In the genomic region with DNA sequence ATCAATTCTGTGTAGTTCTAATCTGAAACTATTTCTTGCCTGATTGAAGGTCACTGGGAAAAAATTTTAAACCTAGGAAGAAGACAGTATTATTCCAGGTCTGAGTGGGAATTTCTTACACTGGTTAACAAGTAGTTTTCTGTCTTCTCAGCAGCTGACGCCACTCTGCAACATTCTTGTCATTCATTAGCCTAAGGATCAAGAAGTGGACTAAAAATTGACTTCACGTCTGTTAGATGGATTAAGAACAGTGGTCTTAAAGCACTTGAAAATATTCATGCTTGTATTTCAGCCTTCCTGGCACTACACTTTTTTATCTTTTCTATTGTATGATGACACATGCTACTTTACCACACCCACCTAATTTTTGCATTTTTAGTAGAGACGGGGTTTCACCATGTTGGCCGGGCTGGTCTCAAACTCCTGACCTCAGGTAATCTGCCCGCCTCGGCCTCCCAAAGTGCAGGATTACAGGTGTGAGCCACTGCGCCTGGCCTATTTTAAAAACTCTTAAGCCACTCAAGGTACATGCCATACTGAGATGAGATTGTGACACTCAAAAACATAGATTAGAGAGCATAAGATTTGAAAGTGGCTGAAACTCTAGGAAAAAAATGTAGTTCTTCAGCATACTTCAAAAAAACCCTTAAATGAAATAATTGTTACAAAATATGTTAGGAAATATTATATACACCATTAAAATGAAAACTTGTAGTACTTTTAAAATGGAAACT, we compare ENCODE assay signal across 1 cellular context.
TF ChIP-seq lines count a peak whose summit lies in the region.

No MANE protein-coding gene starts in this region.

TF ChIP-seq in WTC11, 78 proteins besides CTCF, POLR2A, EP300 and RAD21:
- TF ChIP-seq, protein P1, sequence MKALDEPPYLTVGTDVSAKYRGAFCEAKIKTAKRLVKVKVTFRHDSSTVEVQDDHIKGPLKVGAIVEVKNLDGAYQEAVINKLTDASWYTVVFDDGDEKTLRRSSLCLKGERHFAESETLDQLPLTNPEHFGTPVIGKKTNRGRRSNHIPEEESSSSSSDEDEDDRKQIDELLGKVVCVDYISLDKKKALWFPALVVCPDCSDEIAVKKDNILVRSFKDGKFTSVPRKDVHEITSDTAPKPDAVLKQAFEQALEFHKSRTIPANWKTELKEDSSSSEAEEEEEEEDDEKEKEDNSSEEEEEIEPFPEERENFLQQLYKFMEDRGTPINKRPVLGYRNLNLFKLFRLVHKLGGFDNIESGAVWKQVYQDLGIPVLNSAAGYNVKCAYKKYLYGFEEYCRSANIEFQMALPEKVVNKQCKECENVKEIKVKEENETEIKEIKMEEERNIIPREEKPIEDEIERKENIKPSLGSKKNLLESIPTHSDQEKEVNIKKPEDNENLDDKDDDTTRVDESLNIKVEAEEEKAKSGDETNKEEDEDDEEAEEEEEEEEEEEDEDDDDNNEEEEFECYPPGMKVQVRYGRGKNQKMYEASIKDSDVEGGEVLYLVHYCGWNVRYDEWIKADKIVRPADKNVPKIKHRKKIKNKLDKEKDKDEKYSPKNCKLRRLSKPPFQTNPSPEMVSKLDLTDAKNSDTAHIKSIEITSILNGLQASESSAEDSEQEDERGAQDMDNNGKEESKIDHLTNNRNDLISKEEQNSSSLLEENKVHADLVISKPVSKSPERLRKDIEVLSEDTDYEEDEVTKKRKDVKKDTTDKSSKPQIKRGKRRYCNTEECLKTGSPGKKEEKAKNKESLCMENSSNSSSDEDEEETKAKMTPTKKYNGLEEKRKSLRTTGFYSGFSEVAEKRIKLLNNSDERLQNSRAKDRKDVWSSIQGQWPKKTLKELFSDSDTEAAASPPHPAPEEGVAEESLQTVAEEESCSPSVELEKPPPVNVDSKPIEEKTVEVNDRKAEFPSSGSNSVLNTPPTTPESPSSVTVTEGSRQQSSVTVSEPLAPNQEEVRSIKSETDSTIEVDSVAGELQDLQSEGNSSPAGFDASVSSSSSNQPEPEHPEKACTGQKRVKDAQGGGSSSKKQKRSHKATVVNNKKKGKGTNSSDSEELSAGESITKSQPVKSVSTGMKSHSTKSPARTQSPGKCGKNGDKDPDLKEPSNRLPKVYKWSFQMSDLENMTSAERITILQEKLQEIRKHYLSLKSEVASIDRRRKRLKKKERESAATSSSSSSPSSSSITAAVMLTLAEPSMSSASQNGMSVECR (CRISPR knock-in tag; IDR thresholded peaks at IDR 0.05; ENCODE audit: borderline replicate concordance) = no peak
- TF ChIP-seq, protein P2, sequence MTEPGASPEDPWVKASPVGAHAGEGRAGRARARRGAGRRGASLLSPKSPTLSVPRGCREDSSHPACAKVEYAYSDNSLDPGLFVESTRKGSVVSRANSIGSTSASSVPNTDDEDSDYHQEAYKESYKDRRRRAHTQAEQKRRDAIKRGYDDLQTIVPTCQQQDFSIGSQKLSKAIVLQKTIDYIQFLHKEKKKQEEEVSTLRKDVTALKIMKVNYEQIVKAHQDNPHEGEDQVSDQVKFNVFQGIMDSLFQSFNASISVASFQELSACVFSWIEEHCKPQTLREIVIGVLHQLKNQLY (CRISPR knock-in tag; IDR thresholded peaks at IDR 0.05) = no peak
- TF ChIP-seq ATF1 (CRISPR knock-in tag; IDR thresholded peaks at IDR 0.05) (no peak), CREB1 (CRISPR knock-in tag; IDR thresholded peaks at IDR 0.05) (no peak), SMAD4 (CRISPR knock-in tag; IDR thresholded peaks at IDR 0.05) (no peak), SP1 (CRISPR knock-in tag; conservative IDR thresholded peaks at IDR 0.05) (no peak), SOX15 (CRISPR knock-in tag; IDR thresholded peaks at IDR 0.05) (no peak), TEAD4 (CRISPR knock-in tag; IDR thresholded peaks at IDR 0.05) (no peak)
- TF ChIP-seq, protein P3, sequence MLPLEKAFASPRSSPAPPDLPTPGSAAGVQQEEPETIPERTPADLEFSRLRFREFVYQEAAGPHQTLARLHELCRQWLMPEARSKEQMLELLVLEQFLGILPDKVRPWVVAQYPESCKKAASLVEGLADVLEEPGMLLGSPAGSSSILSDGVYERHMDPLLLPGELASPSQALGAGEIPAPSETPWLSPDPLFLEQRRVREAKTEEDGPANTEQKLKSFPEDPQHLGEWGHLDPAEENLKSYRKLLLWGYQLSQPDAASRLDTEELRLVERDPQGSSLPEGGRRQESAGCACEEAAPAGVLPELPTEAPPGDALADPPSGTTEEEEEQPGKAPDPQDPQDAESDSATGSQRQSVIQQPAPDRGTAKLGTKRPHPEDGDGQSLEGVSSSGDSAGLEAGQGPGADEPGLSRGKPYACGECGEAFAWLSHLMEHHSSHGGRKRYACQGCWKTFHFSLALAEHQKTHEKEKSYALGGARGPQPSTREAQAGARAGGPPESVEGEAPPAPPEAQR (CRISPR knock-in tag; IDR thresholded peaks at IDR 0.05) = no peak
- TF ChIP-seq, protein P4, sequence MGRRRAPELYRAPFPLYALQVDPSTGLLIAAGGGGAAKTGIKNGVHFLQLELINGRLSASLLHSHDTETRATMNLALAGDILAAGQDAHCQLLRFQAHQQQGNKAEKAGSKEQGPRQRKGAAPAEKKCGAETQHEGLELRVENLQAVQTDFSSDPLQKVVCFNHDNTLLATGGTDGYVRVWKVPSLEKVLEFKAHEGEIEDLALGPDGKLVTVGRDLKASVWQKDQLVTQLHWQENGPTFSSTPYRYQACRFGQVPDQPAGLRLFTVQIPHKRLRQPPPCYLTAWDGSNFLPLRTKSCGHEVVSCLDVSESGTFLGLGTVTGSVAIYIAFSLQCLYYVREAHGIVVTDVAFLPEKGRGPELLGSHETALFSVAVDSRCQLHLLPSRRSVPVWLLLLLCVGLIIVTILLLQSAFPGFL (CRISPR knock-in tag; IDR thresholded peaks at IDR 0.05; ENCODE audit: borderline replicate concordance) = no peak
TF ChIP-seq in WTC11: peak in this region for 0.
